32 cellular contexts compared by ENCODE assay signal in the genomic region with DNA sequence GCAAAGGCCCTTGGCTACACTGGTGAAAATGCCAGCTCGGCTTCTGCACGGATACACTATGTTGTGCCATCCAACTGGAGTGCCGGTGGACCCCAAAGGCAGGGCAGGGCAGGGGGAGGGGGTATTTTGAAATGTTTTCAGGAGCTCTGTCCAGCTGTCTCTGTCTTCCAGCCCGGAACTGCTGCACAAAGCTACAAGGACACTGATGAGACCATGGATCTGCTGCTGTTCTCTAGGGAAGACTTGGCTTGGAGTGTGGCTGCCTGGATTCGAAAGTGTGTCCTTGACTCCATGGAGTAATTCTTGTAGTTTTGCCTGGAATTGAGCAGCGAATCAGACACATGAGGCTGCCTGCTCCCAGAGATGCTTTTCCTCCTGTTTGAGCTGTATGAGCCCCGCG. TPM values are rescaled to one million over a fixed set of nuclear protein-coding genes. Genes with fewer than 3 reads are reported as not detected.
"Had no signal": no experiment of that assay in that cellular context is flagged by ENCODE, and none has a peak within 500 bp of the region (broad histone marks: within the 10 kb centered on the region; RNA-seq: fewer than 3 reads in every experiment).

No MANE protein-coding gene starts in this region.

- DNase-seq: activated CD4-positive, alpha-beta memory T cell treated with anti-CD3 and anti-CD28 coated beads for 36 hours; activated CD4-positive, alpha-beta T cell treated with anti-CD3 and anti-CD28 coated beads for 36 hours; activated CD4-positive, alpha-beta T cell treated with anti-CD3 and anti-CD28 coated beads, Interleukin-2, amount 10 ng/mL, durations not matched to agents 24 days and 14 days; activated CD4-positive, CD25-positive, alpha-beta regulatory T cell; activated CD4-positive, CD25-positive, alpha-beta regulatory T cell treated with anti-CD3 and anti-CD28 coated beads, Interleukin-2, amount 50 U/mL, for 72 hours; activated CD8-positive, alpha-beta T cell treated with anti-CD3 and anti-CD28 coated beads, Interleukin-2, amount 10 ng/mL, durations not matched to agents 7 days and 5 days; activated effector memory CD4-positive, alpha-beta T cell treated with Interleukin-2 at 50 U/mL for 16 hours; activated gamma-delta T cell treated with Interleukin-2 at 50 U/mL for 16 hours; activated naive CD4-positive, alpha-beta T cell treated with anti-CD3 and anti-CD28 coated beads, Interleukin-2, amount 50 U/mL, for 16 hours; activated naive CD4-positive, alpha-beta T cell treated with Interleukin-2 at 50 U/mL for 16 hours; activated T-cell treated with anti-CD3 and anti-CD28 coated beads, Interleukin-2, amount 50 U/mL, for 4 hours; amygdala; aorta; body of pancreas; caudate nucleus; cortex of kidney; dermis blood vessel endothelial cell; effector CD4-positive, alpha-beta T cell; effector memory CD8-positive, alpha-beta T cell; erythroblast; foreskin keratinocyte; gastrocnemius medialis; glutamatergic neuron; heart left ventricle; T-helper 1 cell; T-helper 17 cell; T1000; WERI-Rb-1 had no signal

- H3K27ac Mint-ChIP-seq: activated CD4-positive, alpha-beta memory T cell treated with anti-CD3 and anti-CD28 coated beads for 36 hours; activated CD4-positive, alpha-beta T cell treated with anti-CD3 and anti-CD28 coated beads for 36 hours; activated CD4-positive, alpha-beta T cell treated with anti-CD3 and anti-CD28 coated beads, Interleukin-2, amount 10 ng/mL, durations not matched to agents 24 days and 14 days; activated CD8-positive, alpha-beta T cell treated with anti-CD3 and anti-CD28 coated beads, Interleukin-2, amount 10 ng/mL, durations not matched to agents 7 days and 5 days; activated naive CD8-positive, alpha-beta T cell; activated T-helper 17 cell treated with anti-CD3 and anti-CD28 coated beads, Interleukin-2, amount 50 U/mL, for 72 hours; effector memory CD8-positive, alpha-beta T cell; T-helper 17 cell had no signal

- H3K36me3 Mint-ChIP-seq: activated CD4-positive, alpha-beta memory T cell treated with anti-CD3 and anti-CD28 coated beads for 36 hours; activated naive CD8-positive, alpha-beta T cell had no signal

- H3K4me3 Mint-ChIP-seq: activated CD4-positive, alpha-beta memory T cell treated with anti-CD3 and anti-CD28 coated beads for 36 hours; activated CD4-positive, alpha-beta T cell treated with anti-CD3 and anti-CD28 coated beads for 36 hours; activated CD4-positive, alpha-beta T cell treated with anti-CD3 and anti-CD28 coated beads, Interleukin-2, amount 10 ng/mL, durations not matched to agents 24 days and 14 days; activated CD8-positive, alpha-beta T cell treated with anti-CD3 and anti-CD28 coated beads, Interleukin-2, amount 10 ng/mL, durations not matched to agents 7 days and 5 days; activated naive CD8-positive, alpha-beta T cell; activated T-cell treated with anti-CD3 and anti-CD28 coated beads, Interleukin-2, amount 50 U/mL, for 4 hours; activated T-helper 17 cell treated with anti-CD3 and anti-CD28 coated beads, Interleukin-2, amount 50 U/mL, for 72 hours; effector memory CD8-positive, alpha-beta T cell; T-helper 17 cell; T-helper 2 cell treated with Interferon-gamma antibody and Interleukin-4, amounts not matched to agents 5 μg/mL and 100 μg/mL, for 36 hours had no signal

- H3K4me1 ChIP-seq: foreskin keratinocyte had no signal

- ATAC-seq: activated CD4-positive, alpha-beta T cell treated with anti-CD3 and anti-CD28 coated beads for 36 hours; activated CD8-positive, alpha-beta T cell treated with anti-CD3 and anti-CD28 coated beads, Interleukin-2, amount 10 ng/mL, durations not matched to agents 7 days and 5 days; activated T-cell treated with anti-CD3 and anti-CD28 coated beads, Interleukin-2, amount 50 U/mL, for 4 hours; activated T-helper 17 cell treated with anti-CD3 and anti-CD28 coated beads, Interleukin-2, amount 50 U/mL, for 72 hours; body of pancreas; effector memory CD8-positive, alpha-beta T cell; foreskin keratinocyte; gastrocnemius medialis; heart left ventricle; T-helper 17 cell had no signal

- H3K9me3 ChIP-seq: body of pancreas, esophagus muscularis mucosa, gastrocnemius medialis, heart left ventricle had no signal

- H3K9me3 Mint-ChIP-seq: activated CD4-positive, alpha-beta memory T cell treated with anti-CD3 and anti-CD28 coated beads for 36 hours; activated CD4-positive, alpha-beta T cell treated with anti-CD3 and anti-CD28 coated beads, Interleukin-2, amount 10 ng/mL, durations not matched to agents 24 days and 14 days; activated T-cell treated with anti-CD3 and anti-CD28 coated beads, Interleukin-2, amount 50 U/mL, for 4 hours; activated T-helper 17 cell treated with anti-CD3 and anti-CD28 coated beads, Interleukin-2, amount 50 U/mL, for 72 hours; effector memory CD8-positive, alpha-beta T cell; T-helper 2 cell treated with Interferon-gamma antibody and Interleukin-4, amounts not matched to agents 5 μg/mL and 100 μg/mL, for 36 hours had no signal

- H3K27me3 Mint-ChIP-seq: activated CD4-positive, alpha-beta memory T cell treated with anti-CD3 and anti-CD28 coated beads for 36 hours; activated CD4-positive, alpha-beta T cell treated with anti-CD3 and anti-CD28 coated beads for 36 hours; activated naive CD8-positive, alpha-beta T cell; activated T-helper 17 cell treated with anti-CD3 and anti-CD28 coated beads, Interleukin-2, amount 50 U/mL, for 72 hours; effector memory CD8-positive, alpha-beta T cell; T-helper 17 cell had no signal

- H3K4me3 ChIP-seq: body of pancreas, esophagus muscularis mucosa, gastrocnemius medialis, heart left ventricle had no signal

- H3K27ac ChIP-seq: body of pancreas, esophagus muscularis mucosa, foreskin keratinocyte, gastrocnemius medialis, heart left ventricle, WERI-Rb-1 had no signal

- H3K27me3 ChIP-seq: body of pancreas, esophagus muscularis mucosa, foreskin keratinocyte, gastrocnemius medialis, heart left ventricle had no signal

- H3K36me3 ChIP-seq: gastrocnemius medialis had no signal

RNA-seq across cellular contexts. Expression of a gene that starts 42.4 kb away (rescaled TPM):
- total RNA-seq: activated CD8-positive, alpha-beta T cell treated with anti-CD3 and anti-CD28 coated beads, Interleukin-2, amount 10 ng/mL, durations not matched to agents 7 days and 5 days; T-helper 17 cell had no signal
